In the genomic region with DNA sequence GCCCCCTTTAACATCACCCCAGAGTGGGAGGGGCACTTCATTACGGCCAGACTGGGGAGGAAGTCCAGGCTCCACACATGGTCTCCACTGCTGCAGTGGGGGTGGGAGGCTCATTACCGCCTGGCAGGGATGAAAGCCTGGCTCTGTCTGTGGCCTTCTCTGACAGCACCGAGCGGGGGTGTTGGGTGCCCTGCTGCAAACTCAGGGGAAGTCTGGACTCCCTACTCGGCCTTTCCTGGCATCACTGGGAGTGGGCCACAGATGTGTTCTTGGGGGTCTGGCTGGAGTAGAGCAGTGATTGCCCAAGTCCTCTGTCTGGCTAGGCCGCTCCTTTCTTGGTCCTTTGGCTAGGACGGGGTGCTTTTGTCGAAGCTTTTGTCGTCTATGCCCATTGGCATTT, we compare ENCODE assay signal across 15 cellular contexts. TPM values are rescaled to one million over a fixed set of nuclear protein-coding genes. Genes with fewer than 3 reads are reported as not detected.
A peak's percentile ranks its signal among the peaks of the same experiment; 100 is the strongest.
DNase-seq lines count a peak whose midpoint lies in the region; ATAC-seq and TF ChIP-seq lines count a peak whose summit lies in the region.
"Had no signal": no experiment of that assay in that cellular context is flagged by ENCODE, and none has a peak within 500 bp of the region (broad histone marks: within the 10 kb centered on the region; RNA-seq: fewer than 3 reads in every experiment).

No MANE protein-coding gene starts in this region.

- peak overlapping the region; percentile 33 for H3K27ac Mint-ChIP-seq in progenitor cell of endocrine pancreas
- H3K27ac Mint-ChIP-seq: CD4-positive, CD25-positive, alpha-beta regulatory T cell had no signal

- no peak overlapping the region for H3K27ac ChIP-seq in RWPE2 (ENCODE audit: poor library complexity, severe bottlenecking)
- H3K27ac ChIP-seq: A549; BLaER1 treated with 17β-estradiol and CSF1 and Interleukin-3, amounts not matched to agents 10 nM and 100 nM had no signal

- DNase-seq in RWPE2 (ENCODE audit: low spot score): peak; percentile 75
- peak; percentile 30 for DNase-seq in medulla oblongata (ENCODE audit: extremely low spot score)
- DNase-seq in progenitor cell of endocrine pancreas (ENCODE audit: low spot score, unreplicated experiment): no peak
- DNase-seq in stimulated activated CD4-positive, alpha-beta T cell treated with anti-CD3 and anti-CD28 coated beads, Interleukin-2, amount 100 ng/mL, for 48 hours: no peak
- DNase-seq in AG08396 (ENCODE audit: low spot score): no peak
- no peak for DNase-seq in cortex of kidney (lab: John Stamatoyannopoulos, UW)
- no peak for DNase-seq in dermis blood vessel endothelial cell
- DNase-seq: AML-193; CD4-positive, CD25-positive, alpha-beta regulatory T cell; DMS53; GF-D8 had no signal

- no peaks in the 10 kb centered on the region for H3K27me3 ChIP-seq in RWPE2 (ENCODE audit: insufficient read depth, poor library complexity, severe bottlenecking)
- H3K27me3 ChIP-seq: BLaER1 treated with 17β-estradiol and CSF1 and Interleukin-3, amounts not matched to agents 10 nM and 100 nM had no signal

- no peaks in the 10 kb centered on the region for H3K36me3 Mint-ChIP-seq in progenitor cell of endocrine pancreas (ENCODE audit: insufficient read depth)
- H3K36me3 Mint-ChIP-seq: CD4-positive, CD25-positive, alpha-beta regulatory T cell had no signal

- H3K4me3 ChIP-seq in RWPE2 (ENCODE audit: severe bottlenecking): no peak overlapping the region
- H3K4me3 ChIP-seq: A549; BLaER1 treated with 17β-estradiol and CSF1 and Interleukin-3, amounts not matched to agents 10 nM and 100 nM; HAP-1 had no signal

- H3K4me3 Mint-ChIP-seq in progenitor cell of endocrine pancreas (ENCODE audit: low read depth): no peak overlapping the region
- H3K4me3 Mint-ChIP-seq: CD4-positive, CD25-positive, alpha-beta regulatory T cell had no signal

- no peaks in the 10 kb centered on the region for H3K9me3 ChIP-seq in RWPE2 (ENCODE audit: severe bottlenecking)
- H3K9me3 ChIP-seq: A549, HAP-1 had no signal

- TF ChIP-seq CTCF in RWPE2 (IDR thresholded peaks at IDR 0.05; ENCODE audit: poor library complexity, severe bottlenecking): no peak
- TF ChIP-seq CTCF in progenitor cell of endocrine pancreas (IDR thresholded peaks at IDR 0.05; ENCODE audit: unreplicated experiment): no peak

- H3K4me1 ChIP-seq in RWPE2 (ENCODE audit: insufficient read depth, poor library complexity, severe bottlenecking): no peaks in the 10 kb centered on the region
- H3K4me1 ChIP-seq: A549, HAP-1 had no signal

- no peaks in the 10 kb centered on the region for H3K9me3 Mint-ChIP-seq in progenitor cell of endocrine pancreas (ENCODE audit: low read depth)

- no peak for ATAC-seq in RWPE2 (ENCODE audit: low read depth)
- ATAC-seq: A549 had no signal

- H3K27me3 Mint-ChIP-seq in progenitor cell of endocrine pancreas: no peaks in the 10 kb centered on the region

- no peaks in the 10 kb centered on the region for H3K36me3 ChIP-seq in RWPE2 (ENCODE audit: low read depth)
- H3K36me3 ChIP-seq: BLaER1 treated with 17β-estradiol and CSF1 and Interleukin-3, amounts not matched to agents 10 nM and 100 nM; HAP-1 had no signal

- peaks cover 6% of the 10 kb centered on the region for H3K4me1 Mint-ChIP-seq in progenitor cell of endocrine pancreas (ENCODE audit: low read depth)

RNA-seq across cellular contexts. Expression of gene TTLL9, which starts 27.1 kb away (rescaled TPM):
- total RNA-seq in progenitor cell of endocrine pancreas (2.4 TPM in 2 replicates), dermis blood vessel endothelial cell (0.14 TPM in 1 of 2 replicates, not detected in the other)
- total RNA-seq: CD4-positive, CD25-positive, alpha-beta regulatory T cell; H1 had no signal

RNA-seq across cellular contexts. Expression of gene DUSP15, which starts 27.2 kb away (rescaled TPM):
- total RNA-seq in progenitor cell of endocrine pancreas (13.2 and 14.9 TPM in 2 replicates), dermis blood vessel endothelial cell (0.14 and 0.34 TPM in 2 replicates)
- total RNA-seq: CD4-positive, CD25-positive, alpha-beta regulatory T cell had no signal

RNA-seq across cellular contexts. Expression of gene FOXS1, which starts 52.1 kb away (rescaled TPM):
- total RNA-seq in progenitor cell of endocrine pancreas: not detected in 2 replicates
- 0.09 TPM in 1 of 2 replicates, not detected in the other for total RNA-seq in dermis blood vessel endothelial cell
- total RNA-seq: CD4-positive, CD25-positive, alpha-beta regulatory T cell; H1 had no signal

RNA-seq across cellular contexts. Expression of gene PDRG1, which starts 54.3 kb away (rescaled TPM):
- total RNA-seq in progenitor cell of endocrine pancreas (23.6 and 23.8 TPM in 2 replicates), dermis blood vessel endothelial cell (4.4 and 5.2 TPM in 2 replicates)

Comparison
In these comparisons a context has a peak if more than half of its experiments do, and no peak if none do; other contexts are left out.
1. DNase-seq: peak in RWPE2 (single experiment) and medulla oblongata (single experiment); none in progenitor cell of endocrine pancreas (single experiment), stimulated activated CD4-positive, alpha-beta T cell treated with anti-CD3 and anti-CD28 coated beads, Interleukin-2, amount 100 ng/mL, for 48 hours (0 of 2), AG08396 (single experiment), cortex of kidney (single experiment) and dermis blood vessel endothelial cell (single experiment).
2. RNA of gene DUSP15, which starts 27.2 kb away (total RNA-seq): 13.2 to 14.9 TPM in progenitor cell of endocrine pancreas; 0.14 to 0.34 TPM in dermis blood vessel endothelial cell; every median in the first group is over 10 times any median in the second.